ENCODE assay signal across 8 cellular contexts in genomic region chr11:77449060-77449521, GRCh38.
DNase-seq lines count a peak whose midpoint lies in the region; ATAC-seq lines count a peak whose summit lies in the region.

No MANE protein-coding gene starts in this region.

- no peaks in the 10 kb centered on the region for H3K27me3 Mint-ChIP-seq in activated T-cell treated with anti-CD3 and anti-CD28 coated beads, Interleukin-2, amount 50 U/mL, for 24 hours
- H3K27me3 Mint-ChIP-seq in stimulated activated naive CD8-positive, alpha-beta T cell treated with anti-CD3 and anti-CD28 coated beads, Interleukin-15, Interleukin-2, amounts not matched to agents 100 ng/mL and 50 ng/mL, for 24 hours = no peaks in the 10 kb centered on the region

- peak overlapping the region; percentile 38 for H3K27ac Mint-ChIP-seq in activated T-cell treated with anti-CD3 and anti-CD28 coated beads, Interleukin-2, amount 50 U/mL, for 24 hours
- peak overlapping the region; percentile 89 for H3K27ac Mint-ChIP-seq in stimulated activated naive CD8-positive, alpha-beta T cell treated with anti-CD3 and anti-CD28 coated beads, Interleukin-15, Interleukin-2, amounts not matched to agents 100 ng/mL and 50 ng/mL, for 24 hours

- H3K4me3 Mint-ChIP-seq in activated T-cell treated with anti-CD3 and anti-CD28 coated beads, Interleukin-2, amount 50 U/mL, for 24 hours = peak overlapping the region; percentile 23
- H3K4me3 Mint-ChIP-seq in stimulated activated naive CD8-positive, alpha-beta T cell treated with anti-CD3 and anti-CD28 coated beads, Interleukin-15, Interleukin-2, amounts not matched to agents 100 ng/mL and 50 ng/mL, for 24 hours = peak overlapping the region; percentile 50

- H3K9me3 Mint-ChIP-seq in activated T-cell treated with anti-CD3 and anti-CD28 coated beads, Interleukin-2, amount 50 U/mL, for 24 hours = no peaks in the 10 kb centered on the region
- H3K9me3 Mint-ChIP-seq in stimulated activated naive CD8-positive, alpha-beta T cell treated with anti-CD3 and anti-CD28 coated beads, Interleukin-15, Interleukin-2, amounts not matched to agents 100 ng/mL and 50 ng/mL, for 24 hours = no peaks in the 10 kb centered on the region

- no peaks in the 10 kb centered on the region for H3K36me3 Mint-ChIP-seq in activated T-cell treated with anti-CD3 and anti-CD28 coated beads, Interleukin-2, amount 50 U/mL, for 24 hours (ENCODE audit: low read depth)
- no peaks in the 10 kb centered on the region for H3K36me3 Mint-ChIP-seq in stimulated activated naive CD8-positive, alpha-beta T cell treated with anti-CD3 and anti-CD28 coated beads, Interleukin-15, Interleukin-2, amounts not matched to agents 100 ng/mL and 50 ng/mL, for 24 hours (ENCODE audit: low read depth)

- DNase-seq in activated T-cell treated with anti-CD3 and anti-CD28 coated beads, Interleukin-2, amount 50 U/mL, for 24 hours = no peak
- DNase-seq in activated T-cell treated with anti-CD3 and anti-CD28 coated beads, Interleukin-2, amount 50 U/mL, for 48 hours = no peak
- DNase-seq in SIG-M5 treated with dmso at 0.1 percent for 504 hours (lab: John Stamatoyannopoulos, UW; ENCODE audit: unreplicated experiment) (peak; percentile 92), GOT3 (lab: John Stamatoyannopoulos, UW) (no peak), NCI-H524 (lab: John Stamatoyannopoulos, UW) (no peak), NCI-H524 treated with DMSO at 0.1 percent for 48 hours (lab: John Stamatoyannopoulos, UW) (no peak)

- peak; percentile 53 for ATAC-seq in HG02884 (IDR thresholded peaks at IDR 0.05; ENCODE audit: unreplicated experiment)

- H3K4me1 Mint-ChIP-seq in activated T-cell treated with anti-CD3 and anti-CD28 coated beads, Interleukin-2, amount 50 U/mL, for 24 hours (ENCODE audit: low read depth) = peaks cover 32% of the 10 kb centered on the region
- peaks cover 48% of the 10 kb centered on the region for H3K4me1 Mint-ChIP-seq in stimulated activated naive CD8-positive, alpha-beta T cell treated with anti-CD3 and anti-CD28 coated beads, Interleukin-15, Interleukin-2, amounts not matched to agents 100 ng/mL and 50 ng/mL, for 24 hours (ENCODE audit: low read depth)
